1 cellular context compared by ENCODE assay signal in the genomic region with DNA sequence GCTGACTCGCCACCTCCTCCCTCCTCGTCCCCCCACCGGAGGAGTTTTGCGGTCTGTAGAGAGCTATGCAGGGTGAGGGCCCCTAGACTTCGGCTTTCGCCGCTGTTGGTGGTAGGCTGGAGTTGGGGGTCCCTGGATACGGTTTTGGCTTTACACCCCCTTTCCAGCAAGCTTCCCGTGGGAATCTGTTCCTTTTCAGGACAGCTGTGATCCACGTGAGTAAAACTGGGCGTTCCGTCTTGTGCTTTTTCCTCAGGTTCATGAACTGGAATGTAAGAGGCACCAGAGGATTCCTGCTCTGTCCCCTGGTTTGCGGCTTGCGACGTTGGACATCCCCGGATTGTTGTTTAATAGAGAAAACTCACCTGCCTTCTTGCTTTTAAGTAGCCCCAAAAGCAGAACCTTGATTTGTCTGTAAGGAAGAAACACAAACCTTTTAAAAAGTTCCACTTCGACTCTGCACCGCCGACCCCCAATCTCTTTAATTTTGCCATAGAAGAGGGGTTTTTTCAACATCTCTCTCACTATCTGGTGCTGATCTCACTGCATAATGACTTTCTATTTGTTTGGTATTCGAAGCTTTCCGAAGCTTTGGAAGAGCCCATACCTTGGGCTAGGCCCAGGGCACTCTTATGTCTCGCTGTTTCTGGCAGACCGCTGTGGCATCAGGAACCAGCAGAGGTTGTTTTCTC.
TF ChIP-seq lines count a peak whose summit lies in the region.

No MANE protein-coding gene starts in this region.

TF ChIP-seq in K562, 482 proteins besides CTCF, POLR2A, EP300 and RAD21 (continued from another document and continues in another):
- TF ChIP-seq, protein P1, sequence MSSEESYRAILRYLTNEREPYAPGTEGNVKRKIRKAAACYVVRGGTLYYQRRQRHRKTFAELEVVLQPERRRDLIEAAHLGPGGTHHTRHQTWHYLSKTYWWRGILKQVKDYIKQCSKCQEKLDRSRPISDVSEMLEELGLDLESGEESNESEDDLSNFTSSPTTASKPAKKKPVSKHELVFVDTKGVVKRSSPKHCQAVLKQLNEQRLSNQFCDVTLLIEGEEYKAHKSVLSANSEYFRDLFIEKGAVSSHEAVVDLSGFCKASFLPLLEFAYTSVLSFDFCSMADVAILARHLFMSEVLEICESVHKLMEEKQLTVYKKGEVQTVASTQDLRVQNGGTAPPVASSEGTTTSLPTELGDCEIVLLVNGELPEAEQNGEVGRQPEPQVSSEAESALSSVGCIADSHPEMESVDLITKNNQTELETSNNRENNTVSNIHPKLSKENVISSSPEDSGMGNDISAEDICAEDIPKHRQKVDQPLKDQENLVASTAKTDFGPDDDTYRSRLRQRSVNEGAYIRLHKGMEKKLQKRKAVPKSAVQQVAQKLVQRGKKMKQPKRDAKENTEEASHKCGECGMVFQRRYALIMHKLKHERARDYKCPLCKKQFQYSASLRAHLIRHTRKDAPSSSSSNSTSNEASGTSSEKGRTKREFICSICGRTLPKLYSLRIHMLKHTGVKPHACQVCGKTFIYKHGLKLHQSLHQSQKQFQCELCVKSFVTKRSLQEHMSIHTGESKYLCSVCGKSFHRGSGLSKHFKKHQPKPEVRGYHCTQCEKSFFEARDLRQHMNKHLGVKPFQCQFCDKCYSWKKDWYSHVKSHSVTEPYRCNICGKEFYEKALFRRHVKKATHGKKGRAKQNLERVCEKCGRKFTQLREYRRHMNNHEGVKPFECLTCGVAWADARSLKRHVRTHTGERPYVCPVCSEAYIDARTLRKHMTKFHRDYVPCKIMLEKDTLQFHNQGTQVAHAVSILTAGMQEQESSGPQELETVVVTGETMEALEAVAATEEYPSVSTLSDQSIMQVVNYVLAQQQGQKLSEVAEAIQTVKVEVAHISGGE (CRISPR knock-in tag; IDR thresholded peaks at IDR 0.05) = 0 out of 6 replicates have a peak, but pooled peaks of 1 of the 3 experiments have one; percentile 90
- TF ChIP-seq ZSCAN32 (CRISPR knock-in tag; IDR thresholded peaks at IDR 0.05) (no peak), NR3C1 (CRISPR knock-in tag; IDR thresholded peaks at IDR 0.05) (no peak), DNMT1 (IDR thresholded peaks at IDR 0.05) (no peak), MED1 (CRISPR knock-in tag; IDR thresholded peaks at IDR 0.05; ENCODE audit: borderline replicate concordance) (no peak), HMGN3 (IDR thresholded peaks at IDR 0.05; ENCODE audit: borderline replicate concordance, extremely low read depth, insufficient read length, low read depth, low read length) (no peak), POLR3G (IDR thresholded peaks at IDR 0.05; ENCODE audit: extremely low read depth, insufficient read length, insufficient replicate concordance) (no peak), HSF4 (CRISPR knock-in tag; IDR thresholded peaks at IDR 0.05; ENCODE audit: borderline replicate concordance) (no peak), ZNF133 (CRISPR knock-in tag; IDR thresholded peaks at IDR 0.05) (no peak), ZBTB1 (CRISPR knock-in tag; IDR thresholded peaks at IDR 0.05; ENCODE audit: borderline replicate concordance, low read depth) (no peak), ATF7 (IDR thresholded peaks at IDR 0.05) (no peak), NR1H2 (CRISPR knock-in tag; IDR thresholded peaks at IDR 0.05) (no peak), ZBTB8A (IDR thresholded peaks at IDR 0.05; ENCODE audit: partially characterized antibody) (no peak), RBM25 (IDR thresholded peaks at IDR 0.05; ENCODE audit: low read depth, low read length, severe bottlenecking) (no peak), HNRNPLL (IDR thresholded peaks at IDR 0.05; ENCODE audit: low read depth, low read length, poor library complexity, severe bottlenecking) (peak; percentile 18), TCF7 (IDR thresholded peaks at IDR 0.05; ENCODE audit: borderline replicate concordance) (no peak), SMAD1 (IDR thresholded peaks at IDR 0.05; ENCODE audit: low read depth, low read length, partially characterized antibody) (peak; percentile 8), IRF2 (CRISPR knock-in tag; IDR thresholded peaks at IDR 0.05) (no peak), U2AF1 (optimal IDR thresholded peaks at IDR 0.05; ENCODE audit: low read depth, low read length) (no peak), RB1 (IDR thresholded peaks at IDR 0.05; ENCODE audit: low read depth) (no peak), CBFA2T2 (conservative IDR thresholded peaks at IDR 0.05) (no peak), RFX1 (IDR thresholded peaks at IDR 0.05) (no peak), GTF2E2 (tag; IDR thresholded peaks at IDR 0.05) (peak; percentile 66; the same call in 1 of the 2 replicates), CTBP1 (IDR thresholded peaks at IDR 0.05; ENCODE audit: borderline replicate concordance) (no peak), KHSRP (IDR thresholded peaks at IDR 0.05) (no peak), RBBP5 (IDR thresholded peaks at IDR 0.05; ENCODE audit: borderline replicate concordance, insufficient read depth, low read length, poor library complexity, severe bottlenecking) (peak; percentile 7), BACH1 (tag; IDR thresholded peaks at IDR 0.05) (no peak), MECOM (CRISPR knock-in tag; IDR thresholded peaks at IDR 0.05) (no peak), DIDO1 (tag; IDR thresholded peaks at IDR 0.05; ENCODE audit: low read depth) (no peak)
- TF ChIP-seq, protein P2, sequence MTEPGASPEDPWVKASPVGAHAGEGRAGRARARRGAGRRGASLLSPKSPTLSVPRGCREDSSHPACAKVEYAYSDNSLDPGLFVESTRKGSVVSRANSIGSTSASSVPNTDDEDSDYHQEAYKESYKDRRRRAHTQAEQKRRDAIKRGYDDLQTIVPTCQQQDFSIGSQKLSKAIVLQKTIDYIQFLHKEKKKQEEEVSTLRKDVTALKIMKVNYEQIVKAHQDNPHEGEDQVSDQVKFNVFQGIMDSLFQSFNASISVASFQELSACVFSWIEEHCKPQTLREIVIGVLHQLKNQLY (CRISPR knock-in tag; conservative IDR thresholded peaks at IDR 0.05) = no peak
- TF ChIP-seq, protein P3, sequence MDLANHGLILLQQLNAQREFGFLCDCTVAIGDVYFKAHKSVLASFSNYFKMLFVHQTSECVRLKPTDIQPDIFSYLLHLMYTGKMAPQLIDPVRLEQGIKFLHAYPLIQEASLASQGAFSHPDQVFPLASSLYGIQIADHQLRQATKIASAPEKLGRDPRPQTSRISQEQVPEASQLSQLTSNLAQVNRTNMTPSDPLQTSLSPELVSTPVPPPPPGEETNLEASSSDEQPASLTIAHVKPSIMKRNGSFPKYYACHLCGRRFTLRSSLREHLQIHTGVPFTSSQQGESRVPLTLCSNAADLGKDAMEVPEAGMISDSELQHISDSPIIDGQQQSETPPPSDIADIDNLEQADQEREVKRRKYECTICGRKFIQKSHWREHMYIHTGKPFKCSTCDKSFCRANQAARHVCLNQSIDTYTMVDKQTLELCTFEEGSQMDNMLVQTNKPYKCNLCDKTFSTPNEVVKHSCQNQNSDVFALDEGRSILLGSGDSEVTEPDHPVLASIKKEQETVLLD (IDR thresholded peaks at IDR 0.05) = no peak
- TF ChIP-seq, protein P4, sequence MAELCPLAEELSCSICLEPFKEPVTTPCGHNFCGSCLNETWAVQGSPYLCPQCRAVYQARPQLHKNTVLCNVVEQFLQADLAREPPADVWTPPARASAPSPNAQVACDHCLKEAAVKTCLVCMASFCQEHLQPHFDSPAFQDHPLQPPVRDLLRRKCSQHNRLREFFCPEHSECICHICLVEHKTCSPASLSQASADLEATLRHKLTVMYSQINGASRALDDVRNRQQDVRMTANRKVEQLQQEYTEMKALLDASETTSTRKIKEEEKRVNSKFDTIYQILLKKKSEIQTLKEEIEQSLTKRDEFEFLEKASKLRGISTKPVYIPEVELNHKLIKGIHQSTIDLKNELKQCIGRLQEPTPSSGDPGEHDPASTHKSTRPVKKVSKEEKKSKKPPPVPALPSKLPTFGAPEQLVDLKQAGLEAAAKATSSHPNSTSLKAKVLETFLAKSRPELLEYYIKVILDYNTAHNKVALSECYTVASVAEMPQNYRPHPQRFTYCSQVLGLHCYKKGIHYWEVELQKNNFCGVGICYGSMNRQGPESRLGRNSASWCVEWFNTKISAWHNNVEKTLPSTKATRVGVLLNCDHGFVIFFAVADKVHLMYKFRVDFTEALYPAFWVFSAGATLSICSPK (IDR thresholded peaks at IDR 0.05; ENCODE audit: borderline replicate concordance) = no peak
- TF ChIP-seq, protein P5, sequence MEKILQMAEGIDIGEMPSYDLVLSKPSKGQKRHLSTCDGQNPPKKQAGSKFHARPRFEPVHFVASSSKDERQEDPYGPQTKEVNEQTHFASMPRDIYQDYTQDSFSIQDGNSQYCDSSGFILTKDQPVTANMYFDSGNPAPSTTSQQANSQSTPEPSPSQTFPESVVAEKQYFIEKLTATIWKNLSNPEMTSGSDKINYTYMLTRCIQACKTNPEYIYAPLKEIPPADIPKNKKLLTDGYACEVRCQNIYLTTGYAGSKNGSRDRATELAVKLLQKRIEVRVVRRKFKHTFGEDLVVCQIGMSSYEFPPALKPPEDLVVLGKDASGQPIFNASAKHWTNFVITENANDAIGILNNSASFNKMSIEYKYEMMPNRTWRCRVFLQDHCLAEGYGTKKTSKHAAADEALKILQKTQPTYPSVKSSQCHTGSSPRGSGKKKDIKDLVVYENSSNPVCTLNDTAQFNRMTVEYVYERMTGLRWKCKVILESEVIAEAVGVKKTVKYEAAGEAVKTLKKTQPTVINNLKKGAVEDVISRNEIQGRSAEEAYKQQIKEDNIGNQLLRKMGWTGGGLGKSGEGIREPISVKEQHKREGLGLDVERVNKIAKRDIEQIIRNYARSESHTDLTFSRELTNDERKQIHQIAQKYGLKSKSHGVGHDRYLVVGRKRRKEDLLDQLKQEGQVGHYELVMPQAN (IDR thresholded peaks at IDR 0.05; ENCODE audit: borderline replicate concordance) = peak; percentile 35; the same call in 1 of the 2 replicates
- TF ChIP-seq, protein P6, sequence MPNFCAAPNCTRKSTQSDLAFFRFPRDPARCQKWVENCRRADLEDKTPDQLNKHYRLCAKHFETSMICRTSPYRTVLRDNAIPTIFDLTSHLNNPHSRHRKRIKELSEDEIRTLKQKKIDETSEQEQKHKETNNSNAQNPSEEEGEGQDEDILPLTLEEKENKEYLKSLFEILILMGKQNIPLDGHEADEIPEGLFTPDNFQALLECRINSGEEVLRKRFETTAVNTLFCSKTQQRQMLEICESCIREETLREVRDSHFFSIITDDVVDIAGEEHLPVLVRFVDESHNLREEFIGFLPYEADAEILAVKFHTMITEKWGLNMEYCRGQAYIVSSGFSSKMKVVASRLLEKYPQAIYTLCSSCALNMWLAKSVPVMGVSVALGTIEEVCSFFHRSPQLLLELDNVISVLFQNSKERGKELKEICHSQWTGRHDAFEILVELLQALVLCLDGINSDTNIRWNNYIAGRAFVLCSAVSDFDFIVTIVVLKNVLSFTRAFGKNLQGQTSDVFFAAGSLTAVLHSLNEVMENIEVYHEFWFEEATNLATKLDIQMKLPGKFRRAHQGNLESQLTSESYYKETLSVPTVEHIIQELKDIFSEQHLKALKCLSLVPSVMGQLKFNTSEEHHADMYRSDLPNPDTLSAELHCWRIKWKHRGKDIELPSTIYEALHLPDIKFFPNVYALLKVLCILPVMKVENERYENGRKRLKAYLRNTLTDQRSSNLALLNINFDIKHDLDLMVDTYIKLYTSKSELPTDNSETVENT (CRISPR knock-in tag; IDR thresholded peaks at IDR 0.05) = 0 out of 2 replicates have a peak, but pooled peaks have one; percentile 33
